1 cellular context compared by ENCODE assay signal in the genomic region with DNA sequence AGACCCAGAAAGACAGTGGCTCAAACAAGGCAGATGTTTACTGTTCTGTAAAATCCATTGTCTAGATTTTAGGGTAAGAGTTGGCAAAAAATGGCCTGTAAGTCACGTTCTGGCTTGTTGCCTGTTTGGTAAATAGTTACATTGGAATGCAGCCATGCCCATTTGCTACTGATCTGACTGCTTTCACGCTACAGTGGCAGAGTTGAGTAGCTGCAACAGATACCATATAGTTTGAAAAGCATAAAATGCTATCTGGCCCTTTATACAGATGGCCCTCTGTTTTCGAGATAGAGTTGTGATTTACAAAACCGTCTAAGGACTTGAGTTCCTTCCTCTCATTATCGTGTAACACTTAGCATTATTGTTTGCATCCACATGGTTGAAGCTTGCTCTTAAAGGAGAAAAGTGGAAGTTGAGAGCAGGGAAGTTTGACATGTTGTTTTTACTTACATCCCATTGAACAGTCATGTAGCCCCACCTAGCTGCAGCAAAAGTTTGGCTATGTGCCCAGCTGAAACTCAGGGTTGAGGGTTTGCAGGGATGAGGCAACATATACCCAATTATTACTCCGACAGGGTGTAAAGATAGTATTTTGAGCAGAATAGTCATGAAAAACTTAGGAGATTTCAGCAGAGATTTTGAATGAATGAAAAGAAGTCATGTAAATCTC.
TF ChIP-seq lines count a peak whose summit lies in the region.

No MANE protein-coding gene starts in this region.

TF ChIP-seq in IMR-90, 13 proteins besides CTCF, POLR2A, EP300 and RAD21:
- TF ChIP-seq FOS (IDR thresholded peaks at IDR 0.05; ENCODE audit: low read depth, low read length) (no peak), BHLHE40 (IDR thresholded peaks at IDR 0.05; ENCODE audit: low read depth, low read length) (peak; percentile 71; the same call in 1 of the 2 replicates), SMC3 (IDR thresholded peaks at IDR 0.05; ENCODE audit: low read depth, low read length) (peak; percentile 34; the same call in 1 of the 2 replicates), MAZ (IDR thresholded peaks at IDR 0.05; ENCODE audit: borderline replicate concordance, low read depth, low read length) (no peak), RCOR1 (IDR thresholded peaks at IDR 0.05; ENCODE audit: insufficient replicate concordance, low read length) (no peak), NFE2L2 (IDR thresholded peaks at IDR 0.05; ENCODE audit: low read depth, low read length) (no peak), MAFK (IDR thresholded peaks at IDR 0.05; ENCODE audit: low read depth, low read length) (no peak), RFX5 (IDR thresholded peaks at IDR 0.05; ENCODE audit: low read depth, low read length) (no peak), CEBPB (IDR thresholded peaks at IDR 0.05; ENCODE audit: low read depth, low read length) (peak; percentile 63; the same call in 1 of the 2 replicates), CHD1 (IDR thresholded peaks at IDR 0.05; ENCODE audit: low read depth, low read length) (no peak), MXI1 (IDR thresholded peaks at IDR 0.05; ENCODE audit: borderline replicate concordance, low read depth, low read length) (no peak), ELK1 (IDR thresholded peaks at IDR 0.05; ENCODE audit: borderline replicate concordance, low read depth, low read length) (no peak), USF2 (IDR thresholded peaks at IDR 0.05; ENCODE audit: low read depth, low read length) (no peak)
